Comparison of ENCODE assay signal across 15 cellular contexts in genomic region chr14:95264271-95264973, GRCh38. TPM values are rescaled to one million over a fixed set of nuclear protein-coding genes. Genes with fewer than 3 reads are reported as not detected.
A peak's percentile ranks its signal among the peaks of the same experiment; 100 is the strongest.
DNase-seq lines count a peak whose midpoint lies in the region; ATAC-seq, FAIRE-seq and TF ChIP-seq lines count a peak whose summit lies in the region.
"Had no signal": no experiment of that assay in that cellular context is flagged by ENCODE, and none has a peak within 500 bp of the region (broad histone marks: within the 10 kb centered on the region; RNA-seq: fewer than 3 reads in every experiment).

No MANE protein-coding gene starts in this region.

- RAD21 ChIA-PET in GM12878 (lab: Charles Lee; ENCODE audit: unreplicated experiment) = interaction anchor here (0.9 to 1.6 kb wide), 2 partner anchors 50 to 90 kb away, joined by 3 to 4 read pairs; no protein-coding TSS in a partner anchor

- peak overlapping the region; percentile 78 for H3K4me2 ChIP-seq in A549
- peak overlapping the region; percentile 79; the same call in 1 of the 2 replicates for H3K4me2 ChIP-seq in MM.1S (ENCODE audit: low read depth, low read length)
- peak overlapping the region; percentile 99 for H3K4me2 ChIP-seq in GM12878 (ENCODE audit: control insufficient read depth, insufficient read depth)

- no peaks in the 10 kb centered on the region for H4K20me1 ChIP-seq in MM.1S (ENCODE audit: insufficient read depth, low read length)
- no peaks in the 10 kb centered on the region for H4K20me1 ChIP-seq in GM12878 (ENCODE audit: control insufficient read depth, insufficient read depth)

- 86% methylated on average over 10 of the region's 10 CpGs for WGBS in A549 (ENCODE audit: missing lambda C conversion rate)
- WGBS in GM12878 (ENCODE audit: insufficient coverage, insufficient replicate concordance, low lambda C conversion rate, missing lambda C conversion rate) = 70% methylated on average over 10 of the region's 10 CpGs

- intact Hi-C loops in GM12878 (cut with micrococcal nuclease; ENCODE audit: unreplicated experiment) = loop anchor here (2.0 kb wide), 4 partner anchors 50 to 98 kb away; no protein-coding TSS in a partner anchor

- peaks cover 4% of the 10 kb centered on the region; the same call in 1 of the 2 replicates for H3F3A ChIP-seq in MM.1S (ENCODE audit: insufficient read depth, low read length)

- FAIRE-seq in A549 (lab: Jason Lieb, UNC) (no peak), GM12878 (lab: Jason Lieb, UNC) (no peak), H54 (lab: Jason Lieb, UNC) (no peak)

- peak overlapping the region in 5 of 8 donors; percentile 9 to 77 (median 56) for H3K4me3 Mint-ChIP-seq in naive B cell
- H3K4me3 Mint-ChIP-seq: naive thymus-derived CD8-positive, alpha-beta T cell had no signal

- H3K27ac ChIP-seq in A549 (peak overlapping the region; percentile 86 to 88), MM.1S (ENCODE audit: low read length) (no peak overlapping the region), GM12878 (ENCODE audit: control insufficient read depth, insufficient read depth) (peak overlapping the region; percentile 92)

- H3K9me3 ChIP-seq in A549 (peaks cover 5% of the 10 kb centered on the region; the same call in 1 of the 3 replicates), MM.1S (replicated peaks; ENCODE audit: insufficient read depth, low read length) (no peaks in the 10 kb centered on the region), GM12878 (replicated peaks; ENCODE audit: control insufficient read depth, insufficient read depth, low read length) (no peaks in the 10 kb centered on the region)
- H3K9me3 ChIP-seq: esophagus muscularis mucosa had no signal

- peak overlapping the region in 1 of 6 donors; percentile 83 for H3K27ac Mint-ChIP-seq in naive B cell

- H3K4me1 ChIP-seq in A549 = peaks cover 38% of the 10 kb centered on the region
- peaks cover 12% of the 10 kb centered on the region; the same call in 1 of the 2 replicates for H3K4me1 ChIP-seq in MM.1S (ENCODE audit: low read length)
- peaks cover 52% of the 10 kb centered on the region for H3K4me1 ChIP-seq in GM12878 (ENCODE audit: control insufficient read depth, insufficient read depth, low read length)

- H2AFZ ChIP-seq in MM.1S (ENCODE audit: low read length) = no peak overlapping the region
- no peak overlapping the region for H2AFZ ChIP-seq in GM12878 (ENCODE audit: control insufficient read depth, low read depth, low read length)

- TF ChIP-seq EP300 in A549 (IDR thresholded peaks at IDR 0.05) (no peak), GM12878 (IDR thresholded peaks at IDR 0.05; ENCODE audit: borderline replicate concordance in 1 of 2, control insufficient read depth in 1 of 2, low read depth in 2 of 2, low read length in 2 of 2) (no peak)

- peaks cover 20 to 49% (median 32%) of the 10 kb centered on the region in 3 donors for H3K4me1 Mint-ChIP-seq in naive B cell

- H3K4me3 ChIP-seq in A549 = no peak overlapping the region
- no peak overlapping the region for H3K4me3 ChIP-seq in MM.1S (ENCODE audit: low read length)
- H3K4me3 ChIP-seq in GM12878 = peak overlapping the region; percentile 54; the same call in 1 of the 2 replicates
- H3K4me3 ChIP-seq: esophagus muscularis mucosa had no signal

- H3K9me3 Mint-ChIP-seq in naive B cell = peaks cover 0 to 5% (median 0%) of the 10 kb centered on the region in 7 donors
- H3K9me3 Mint-ChIP-seq: naive thymus-derived CD8-positive, alpha-beta T cell had no signal

- ATAC-seq in A549 (no peak), GM12878 (no peak), naive B cell (ENCODE audit: low read depth in 2 of 2) (no peak), GM21737 (IDR thresholded peaks at IDR 0.05; ENCODE audit: unreplicated experiment) (no peak)

- no peaks in the 10 kb centered on the region for H3K9me2 ChIP-seq in MM.1S (replicated peaks; ENCODE audit: insufficient read depth, low read length)

- no peak for TF ChIP-seq RAD21 in A549 (conservative IDR thresholded peaks at IDR 0.05 in 1 of 2, IDR thresholded peaks at IDR 0.05 in 1 of 2)
- no peak for TF ChIP-seq RAD21 in GM12878 (IDR thresholded peaks at IDR 0.05; ENCODE audit: insufficient read depth, low read depth, low read length)

- TF ChIP-seq POLR2A in A549 (IDR thresholded peaks at IDR 0.05; ENCODE audit: low read length) (no peak), GM12878 (IDR thresholded peaks at IDR 0.05; ENCODE audit: low read depth, low read length) (no peak), H54 (IDR thresholded peaks at IDR 0.05; ENCODE audit: low read depth, low read length) (no peak)

- SMC1A ChIA-PET in GM12878 (lab: Charles Lee; ENCODE audit: uncharacterized antibody, unreplicated experiment) = interaction anchor here (1.0 to 2.0 kb wide), 5 partner anchors 8 to 63 kb away, joined by 3 to 5 read pairs (median 5); no protein-coding TSS in a partner anchor

- POLR2A ChIA-PET in A549 (lab: Yijun Ruan, JAX) = interaction anchor here (1.0 to 3.0 kb wide), 2 partner anchors 15 to 16 kb away, joined by 4 to 11 read pairs; no protein-coding TSS in a partner anchor
- POLR2A ChIA-PET in GM12878 (lab: Charles Lee) = interaction anchor here (1.0 kb wide), 1 partner anchor 63 kb away, joined by 6 read pairs; no protein-coding TSS in a partner anchor

- H3K36me3 Mint-ChIP-seq in naive B cell = no peaks in the 10 kb centered on the region
- H3K36me3 Mint-ChIP-seq: naive thymus-derived CD8-positive, alpha-beta T cell had no signal

- in situ Hi-C loops in GM12878 (cut with MboI) = no loop called here

- no peak for TF ChIP-seq CTCF in A549 (IDR thresholded peaks at IDR 0.05)
- TF ChIP-seq CTCF in MM.1S (IDR thresholded peaks at IDR 0.05; ENCODE audit: low read length) = no peak
- no peak for TF ChIP-seq CTCF in GM12878 (IDR thresholded peaks at IDR 0.05 in 2 of 3, conservative IDR thresholded peaks at IDR 0.05 in 1 of 3; ENCODE audit: control insufficient read depth in 2 of 3, extremely low read depth in 1 of 3, insufficient read depth in 1 of 3, low read depth in 3 of 3, low read length in 3 of 3)

- H3K9ac ChIP-seq in MM.1S (ENCODE audit: low read length) (no peak overlapping the region), GM12878 (ENCODE audit: control insufficient read depth, insufficient read depth, low read length) (0 out of 2 replicates have a peak overlapping the region, but pooled peaks have one; percentile 57)

- H3K27me3 ChIP-seq in MM.1S (replicated peaks; ENCODE audit: insufficient read depth, low read length) (no peaks in the 10 kb centered on the region), GM12878 (replicated peaks in 1 of 2; ENCODE audit: control insufficient read depth in 2 of 2, insufficient read depth in 2 of 2, low read length in 1 of 2) (no peaks in the 10 kb centered on the region)
- H3K27me3 ChIP-seq: esophagus muscularis mucosa had no signal

- H3K36me3 ChIP-seq in MM.1S (replicated peaks; ENCODE audit: insufficient read depth, low read length) (no peaks in the 10 kb centered on the region), GM12878 (ENCODE audit: control insufficient read depth in 2 of 2, insufficient read depth in 2 of 2, low read length in 1 of 2) (no peaks in the 10 kb centered on the region)
- H3K36me3 ChIP-seq: esophagus muscularis mucosa had no signal

- DNase-seq in A549 (ENCODE audit: low read depth in 1 of 2, low spot score in 1 of 2) (no peak), MM.1S (no peak), GM12878 (ENCODE audit: low read depth, low spot score) (no peak), naive B cell (no peak), H4 (ENCODE audit: low spot score) (no peak), MV-4-11 (lab: John Stamatoyannopoulos, UW) (no peak), H54 (ENCODE audit: insufficient read length, low spot score) (no peak)
- DNase-seq: activated CD4-positive, alpha-beta T cell treated with anti-CD3 and anti-CD28 coated beads, Interleukin-2, amount 10 ng/mL, durations not matched to agents 24 days and 14 days; left cardiac atrium; naive thymus-derived CD8-positive, alpha-beta T cell; NCI-H2029 treated with DMSO at 0.1 percent for 48 hours; right cardiac atrium; SHP77 treated with DMSO at 0.1 percent for 48 hours had no signal

- CTCF ChIA-PET in A549 (lab: Yijun Ruan, JAX) = interaction anchor here (1.4 kb wide), 1 partner anchor 168 kb away, joined by 5 read pairs; no protein-coding TSS in a partner anchor
- CTCF ChIA-PET in GM12878 (lab: Yijun Ruan, JAX) = interaction anchor here (1.0 to 2.0 kb wide), 2 partner anchors 63 to 97 kb away, joined by 4 to 5 read pairs; no protein-coding TSS in a partner anchor

- H3K79me2 ChIP-seq in MM.1S (ENCODE audit: low read length) (0 out of 2 replicates have a peak, but pooled peaks cover 4% of the 10 kb centered on the region), GM12878 (ENCODE audit: control insufficient read depth, insufficient read depth, low read length) (no peaks in the 10 kb centered on the region)

- no TSS peak for BruUV-seq in GM12878 (replicated peaks; lab: Mats Ljungman, UMichigan)

- H3K27me3 Mint-ChIP-seq in naive B cell = no peaks in the 10 kb centered on the region
- H3K27me3 Mint-ChIP-seq: naive thymus-derived CD8-positive, alpha-beta T cell had no signal

TF ChIP-seq in A549, 52 proteins besides CTCF, POLR2A, EP300 and RAD21 (continues in another document):
- no peak for TF ChIP-seq JUNB (IDR thresholded peaks at IDR 0.05)

RNA-seq across cellular contexts. Expression of gene CLMN, which starts 55.3 kb away (rescaled TPM):
- polyA plus RNA-seq in A549 (2011; rRNA removed) (10.6 and 11.3 TPM in 2 replicates), A549 (2017; fragmentation: RNase III; extraction: RNeasy Plus Mini Kit Qiagen cat#74134 plus additional on column Dnase treatment) (2.9 to 4.3 TPM (median 3.3 TPM) in 3 replicates), GM12878 (2011; rRNA removed) (10.2 and 12.1 TPM in 2 replicates), GM12878 (2014; fragmentation: Illumina TruSeq; extraction: Trizol) (21.0 and 24.3 TPM in 2 replicates), GM12878 (2014; fragmentation: Nextera tagmentation; extraction: Ambion mirVana) (10 to 100 TPM in 1 of 2 experiments, 1 to 10 TPM in 1; 7.8 to 13.1 TPM), GM12878 (2014; rRNA removed) (15.6 and 16.8 TPM in 2 replicates), GM12878 (2016; fragmentation: Nextera tagmentation; extraction: Ambion mirVana) (10 to 100 TPM; 26.1 to 49.3 TPM), naive B cell (ENCODE audit: low read depth in 6 of 6) (10 to 100 TPM in 5 of 6 donors, 1 to 10 TPM in 1; 4.9 to 23.8 (median 12.7) TPM)
- polyA plus RNA-seq in A549 (2012; cell fraction: cytosol; rRNA removed) = 1.4 and 1.6 TPM in 2 replicates
- polyA plus RNA-seq in A549 (2012; cell fraction: nucleus; rRNA removed) = 2.0 and 3.1 TPM in 2 replicates
- polyA minus RNA-seq in A549 (2011; rRNA and poly(A)+ RNA removed) = 10.9 and 11.9 TPM in 2 replicates
- total RNA-seq in GM12878 (2013; cell fraction: nucleolus; rRNA removed) = 113 and 120 TPM in 2 replicates
- total RNA-seq in GM12878 (2014; rRNA removed) (13.1 and 13.6 TPM in 2 replicates), GM12878 (2014; rRNA removed; fragmentation: Illumina TruSeq; extraction: Trizol) (19.9 and 20.3 TPM in 2 replicates), GM12878 (2021) (40.2 and 40.4 TPM in 2 replicates)
- polyA plus RNA-seq in GM12878 (2011; ENCODE audit: low read depth) = 7.5 TPM
- polyA plus RNA-seq in GM12878 (2011; cell fraction: cytosol; rRNA removed) = 6.8 and 7.1 TPM in 2 replicates
- polyA plus RNA-seq in GM12878 (2011; cell fraction: nucleus; rRNA removed) = 28.8 and 37.1 TPM in 2 replicates
- 10.5 and 13.6 TPM in 2 replicates for polyA plus RNA-seq in GM12878 (2012)
- polyA minus RNA-seq in GM12878 (2011; rRNA and poly(A)+ RNA removed) = 8.2 and 11.1 TPM in 2 replicates
- polyA minus RNA-seq in GM12878 (2011; cell fraction: cytosol; rRNA and poly(A)+ RNA removed) = 3.2 and 4.5 TPM in 2 replicates
- polyA minus RNA-seq in GM12878 (2011; cell fraction: nucleus; rRNA and poly(A)+ RNA removed) = 11.0 and 12.8 TPM in 2 replicates
- 3.7 and 4.5 TPM in 2 replicates for total RNA-seq in H4 (2014; rRNA removed; shearing (Covaris generic))
